8 cellular contexts compared by ENCODE assay signal in genomic region chr1:12435639-12436344, GRCh38.
A peak's percentile ranks its signal among the peaks of the same experiment; 100 is the strongest.
DNase-seq lines count a peak whose midpoint lies in the region; ATAC-seq and TF ChIP-seq lines count a peak whose summit lies in the region.

No MANE protein-coding gene starts in this region.

- H3K9me3 Mint-ChIP-seq in CD4-positive, alpha-beta memory T cell, result peaks cover 0 to 6% (median 0%) of the 10 kb centered on the region in 8 donors
- H3K9me3 Mint-ChIP-seq in CD14-positive monocyte, result no peaks in the 10 kb centered on the region

- DNase-seq in CD4-positive, alpha-beta memory T cell, result peak in 1 of 5 donors; percentile 8
- DNase-seq in astrocyte of the hippocampus (ENCODE audit: low read depth, low spot score) (peak; percentile 48), psoas muscle (no peak), DMS153 (lab: John Stamatoyannopoulos, UW) (no peak), CD14-positive monocyte (ENCODE audit: low spot score) (no peak), GM03348 (ENCODE audit: low spot score) (no peak)

- H3K4me1 Mint-ChIP-seq in CD4-positive, alpha-beta memory T cell, result peaks cover 58 to 86% (median 69%) of the 10 kb centered on the region in 4 donors
- peaks cover 31% of the 10 kb centered on the region for H3K4me1 Mint-ChIP-seq in CD14-positive monocyte

- no peaks in the 10 kb centered on the region for H3K27me3 ChIP-seq in CD4-positive, alpha-beta memory T cell (ENCODE audit: insufficient read depth, low read length)
- no peaks in the 10 kb centered on the region for H3K27me3 ChIP-seq in psoas muscle (ENCODE audit: insufficient read depth in 3 of 3, low read length in 2 of 3)

- CTCF ChIA-PET in CD4-positive, alpha-beta memory T cell (lab: Charles Lee; ENCODE audit: partially characterized antibody), result interaction anchor here (1.0 to 2.5 kb wide), 3 partner anchors 13 to 42 kb away, joined by 3 to 8 read pairs (median 3); no protein-coding TSS in a partner anchor

- peak overlapping the region in 7 of 8 donors; percentile 11 to 82 (median 65) for H3K4me3 Mint-ChIP-seq in CD4-positive, alpha-beta memory T cell
- no peak overlapping the region for H3K4me3 Mint-ChIP-seq in CD14-positive monocyte

- H3K27ac ChIP-seq in CD4-positive, alpha-beta memory T cell (ENCODE audit: low read depth, low read length), result peak overlapping the region; percentile 19
- peak overlapping the region; percentile 61 for H3K27ac ChIP-seq in psoas muscle

- peak; percentile 69 for ATAC-seq in GM21360 (IDR thresholded peaks at IDR 0.05; ENCODE audit: unreplicated experiment)
- peak; percentile 49 for ATAC-seq in HG03575 (IDR thresholded peaks at IDR 0.05; ENCODE audit: extremely low read depth, insufficient number of reproducible peaks, low FRiP score, unreplicated experiment)
- ATAC-seq in psoas muscle, result peak in 1 of 4 donors; percentile 22

- 60 to 70% (median 64%) methylated on average over 8 of the region's 8 CpGs for WGBS in psoas muscle, 3 donors

- peak overlapping the region; percentile 31 to 90 (median 83) for H3K27ac Mint-ChIP-seq in CD4-positive, alpha-beta memory T cell
- peak overlapping the region in 1 of 7 donors; percentile 22 for H3K27ac Mint-ChIP-seq in CD14-positive monocyte

- no peaks in the 10 kb centered on the region for H3K36me3 ChIP-seq in CD4-positive, alpha-beta memory T cell (ENCODE audit: insufficient read depth, low read length)
- H3K36me3 ChIP-seq in psoas muscle (ENCODE audit: insufficient read depth in 1 of 2, low read depth in 1 of 2), result peaks cover 2 to 16% of the 10 kb centered on the region in 2 donors

- H3K4me3 ChIP-seq in CD4-positive, alpha-beta memory T cell (ENCODE audit: low read length in 2 of 2), result no peak overlapping the region
- H3K4me3 ChIP-seq in psoas muscle, result no peak overlapping the region

- intact Hi-C loops in CD4-positive, alpha-beta memory T cell (cut with micrococcal nuclease), result loop anchor here (2.0 to 5.0 kb wide), 3 partner anchors 13 to 75 kb away; no protein-coding TSS in a partner anchor
- intact Hi-C loops in psoas muscle (cut with DNase I), result no loop called here
- intact Hi-C loops in CD14-positive monocyte (cut with micrococcal nuclease), result no loop called here

- peaks cover 71% of the 10 kb centered on the region for H3K4me1 ChIP-seq in CD4-positive, alpha-beta memory T cell (ENCODE audit: insufficient read depth, low read length)
- H3K4me1 ChIP-seq in psoas muscle, result peaks cover 33% of the 10 kb centered on the region

- no peaks in the 10 kb centered on the region for H3K27me3 Mint-ChIP-seq in CD4-positive, alpha-beta memory T cell
- H3K27me3 Mint-ChIP-seq in CD14-positive monocyte (ENCODE audit: low read depth in 3 of 3), result peaks cover 0 to 3% (median 2%) of the 10 kb centered on the region in 3 donors

- TF ChIP-seq CTCF in psoas muscle (IDR thresholded peaks at IDR 0.05) (no peak), CD14-positive monocyte (IDR thresholded peaks at IDR 0.05) (no peak)

- peaks cover 26% of the 10 kb centered on the region in 2 donors for H3K36me3 Mint-ChIP-seq in CD4-positive, alpha-beta memory T cell
- H3K36me3 Mint-ChIP-seq in CD14-positive monocyte, result peaks cover 72 to 73% of the 10 kb centered on the region in 2 donors

- no peaks in the 10 kb centered on the region for H3K9me3 ChIP-seq in CD4-positive, alpha-beta memory T cell (ENCODE audit: control insufficient read depth in 1 of 2, low read length in 2 of 2)
- H3K9me3 ChIP-seq in psoas muscle, result no peaks in the 10 kb centered on the region

- POLR2A ChIA-PET in CD4-positive, alpha-beta memory T cell (lab: Charles Lee; ENCODE audit: partially characterized antibody), result interaction anchor here (0.6 to 7.6 kb wide), 10 partner anchors 11 to 182 kb away, joined by 3 to 74 read pairs (median 14); partner anchors contain the start of gene DHRS3

Comparison
In these comparisons a context has a peak if more than half of its experiments do, and no peak if none do; other contexts are left out.
1. H3K4me3 Mint-ChIP-seq: peak in CD4-positive, alpha-beta memory T cell (7 of 8); none in CD14-positive monocyte (0 of 2).